In the genomic region with DNA sequence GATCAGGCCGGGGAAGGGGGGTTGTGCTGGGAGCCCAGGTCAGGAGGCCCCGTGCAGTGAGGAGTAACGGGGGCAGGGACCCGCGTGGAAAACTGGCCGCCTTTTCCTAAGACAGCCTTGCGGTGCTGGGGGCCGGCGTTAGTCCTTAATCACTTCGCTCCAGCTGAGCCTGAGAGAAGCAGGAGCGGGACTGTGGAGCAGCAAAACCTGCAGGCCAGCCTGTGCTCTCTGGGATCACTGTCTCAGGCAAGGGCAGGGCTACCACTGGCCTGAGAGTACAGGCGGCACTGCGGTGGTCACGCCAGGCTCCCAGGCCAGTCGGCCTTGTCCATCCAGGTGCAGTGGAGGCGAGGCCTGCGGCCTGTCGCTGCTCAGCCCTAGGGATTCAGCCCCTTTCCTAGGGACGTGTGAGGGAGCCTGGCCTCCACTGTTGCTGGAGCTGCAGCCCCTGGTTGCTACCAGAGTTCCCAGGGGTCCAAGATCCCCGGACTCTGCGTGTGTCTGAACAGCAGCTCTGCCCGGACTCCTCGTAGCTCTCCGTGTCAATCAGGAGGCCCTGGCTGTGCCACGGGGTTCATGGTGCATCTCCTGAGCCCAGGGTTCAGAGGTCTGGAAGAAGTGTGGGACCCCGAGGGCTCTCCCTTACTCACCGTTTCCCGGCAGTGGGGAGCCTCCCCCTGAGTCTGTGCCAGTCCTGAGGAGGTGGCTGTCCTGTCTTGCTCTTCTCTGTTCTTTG, we compare ENCODE assay signal across 1 cellular context.
TF ChIP-seq lines count a peak whose summit lies in the region.

No MANE protein-coding gene starts in this region.

TF ChIP-seq in WTC11, 78 proteins besides CTCF, POLR2A, EP300 and RAD21 (continued from another document):
- TF ChIP-seq, protein P1, sequence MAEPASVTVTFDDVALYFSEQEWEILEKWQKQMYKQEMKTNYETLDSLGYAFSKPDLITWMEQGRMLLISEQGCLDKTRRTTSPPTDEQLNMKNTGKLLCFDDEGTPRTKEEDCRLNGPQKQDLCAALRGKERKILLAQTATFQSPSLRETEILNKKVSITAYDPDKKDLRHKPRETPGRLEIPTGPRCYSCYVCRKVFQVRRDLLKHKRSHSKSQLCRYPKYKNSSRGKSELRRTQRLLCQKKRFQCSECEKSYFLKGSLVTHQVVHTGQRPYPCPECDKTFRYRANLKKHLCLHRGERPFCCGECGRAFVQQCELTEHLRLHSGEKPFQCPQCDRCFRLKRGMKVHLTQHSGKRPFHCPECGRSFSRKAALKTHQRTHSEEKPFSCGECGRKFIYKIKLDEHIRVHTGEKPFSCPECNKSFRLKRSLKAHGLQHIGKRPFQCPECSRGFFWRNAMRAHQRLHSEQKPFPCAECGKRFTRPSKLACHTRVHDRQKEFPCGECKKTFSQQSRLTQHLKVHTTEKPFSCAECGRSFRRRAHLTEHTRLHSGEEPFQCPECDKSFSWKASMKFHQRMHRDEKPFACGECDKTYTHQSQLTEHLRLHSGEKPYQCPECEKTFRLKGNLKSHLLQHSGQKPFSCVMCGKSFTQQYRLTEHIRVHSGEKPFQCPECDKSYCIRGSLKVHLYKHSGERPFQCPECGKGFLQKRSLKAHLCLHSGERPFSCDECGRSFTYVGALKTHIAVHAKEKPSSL (CRISPR knock-in tag; conservative IDR thresholded peaks at IDR 0.05) = no peak
- no peak for TF ChIP-seq NFYB (CRISPR knock-in tag; conservative IDR thresholded peaks at IDR 0.05; ENCODE audit: low read depth)
